ENCODE assay signal across 20 cellular contexts in the genomic region with DNA sequence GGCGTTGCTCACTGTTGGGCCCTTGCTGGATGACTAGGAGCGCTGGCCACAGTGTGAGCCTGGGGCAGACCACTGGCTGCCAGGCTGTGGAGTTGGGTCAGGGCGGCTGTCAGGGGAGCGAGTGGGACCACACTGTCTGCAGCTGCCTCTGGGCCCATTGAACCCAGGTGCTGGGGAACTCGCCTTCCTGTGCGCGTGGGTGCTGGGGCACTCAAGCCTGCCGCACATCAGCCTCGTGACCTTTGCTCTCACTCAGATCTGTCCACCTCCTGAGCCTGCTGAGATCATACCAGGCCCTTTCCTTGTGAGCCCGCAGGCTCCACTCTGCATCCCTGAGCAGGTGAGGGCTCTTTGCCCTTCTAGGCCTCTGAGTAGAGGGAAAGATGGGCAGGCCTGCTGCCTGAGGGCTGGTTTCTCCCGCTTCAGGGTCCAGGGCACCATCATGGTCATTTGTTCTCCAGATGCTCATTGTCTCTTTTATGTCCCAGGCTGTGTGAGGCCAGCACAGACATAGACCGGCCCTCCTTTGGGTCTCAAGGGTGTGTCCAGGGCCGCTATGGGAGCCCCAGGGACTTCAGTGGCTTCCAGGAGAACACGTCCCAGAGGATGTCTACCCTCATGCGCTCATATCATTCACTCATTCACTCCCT. TPM values are rescaled to one million over a fixed set of nuclear protein-coding genes. Genes with fewer than 3 reads are reported as not detected.
DNase-seq lines count a peak whose midpoint lies in the region; ATAC-seq, FAIRE-seq and TF ChIP-seq lines count a peak whose summit lies in the region.
"Had no signal": no experiment of that assay in that cellular context is flagged by ENCODE, and none has a peak within 500 bp of the region (broad histone marks: within the 10 kb centered on the region; RNA-seq: fewer than 3 reads in every experiment).

No MANE protein-coding gene starts in this region.

- peaks cover 14% of the 10 kb centered on the region; the same call in 1 of the 2 replicates for H4K20me1 ChIP-seq in HepG2 (ENCODE audit: insufficient read depth, low read length)

- peaks cover 80% of the 10 kb centered on the region for H3K79me2 ChIP-seq in HepG2 (ENCODE audit: insufficient read depth, low read length)

- intact Hi-C loops in HepG2 (cut with micrococcal nuclease; ENCODE audit: unreplicated experiment) = no loop called here

- TF ChIP-seq CTCF in Peyer's patch (IDR thresholded peaks at IDR 0.05) = no peak
- 0 out of 2 replicates have a peak, but pooled peaks have one; percentile 9 for TF ChIP-seq CTCF in HepG2 (CRISPR knock-in tag; IDR thresholded peaks at IDR 0.05)
- TF ChIP-seq CTCF in GM10266 (IDR thresholded peaks at IDR 0.05; ENCODE audit: control insufficient read depth, insufficient read depth, low read depth, missing control alignments) = no peak

- POLR2A ChIA-PET in HepG2 (lab: Yijun Ruan, JAX) = no interaction called here

- peak; percentile 69 for DNase-seq in DMS53 (lab: John Stamatoyannopoulos, UW)
- DNase-seq in DMS53 treated with DMSO at 0.1 percent for 48 hours (lab: John Stamatoyannopoulos, UW; ENCODE audit: unreplicated experiment) = no peak
- DNase-seq in Peyer's patch = peak in 2 of 3 donors; percentile 76 to 82
- no peak for DNase-seq in HepG2 (ENCODE audit: low spot score)
- DNase-seq in activated CD8-positive, alpha-beta memory T cell treated with anti-CD3 and anti-CD28 coated beads, Interleukin-2, amount 50 U/mL, for 48 hours = no peak
- no peak for DNase-seq in GM10266 (ENCODE audit: extremely low spot score)
- no peak for DNase-seq in NCI-H2107 treated with DMSO at 0.1 percent for 48 hours (lab: John Stamatoyannopoulos, UW; ENCODE audit: unreplicated experiment)
- DNase-seq: 8988T, Caco-2, DMS79 treated with DMSO at 0.1 percent for 48 hours, GOT3, NCI-H187 treated with DMSO at 0.1 percent for 48 hours, NCI-H510A, NCI-H82 had no signal

- H3K4me1 ChIP-seq in Peyer's patch (peaks cover 0 to 46% (median 8%) of the 10 kb centered on the region in 4 donors), HepG2 (ENCODE audit: insufficient read depth, low read length) (peaks cover 79% of the 10 kb centered on the region), skeletal muscle tissue (ENCODE audit: control insufficient read depth in 3 of 3, insufficient read depth in 3 of 3, low read length in 3 of 3) (peaks cover 39 to 55% (median 54%) of the 10 kb centered on the region in 3 donors)

- peak in 1 of 2 donors; percentile 60 for TF ChIP-seq POLR2A in Peyer's patch (IDR thresholded peaks at IDR 0.05)
- TF ChIP-seq POLR2A in HepG2 (IDR thresholded peaks at IDR 0.05; ENCODE audit: insufficient read depth in 1 of 2, low read depth in 2 of 2, low read length in 2 of 2) = no peak

- H3K4me2 ChIP-seq in HepG2 (ENCODE audit: low read depth, low read length) = 0 out of 2 replicates have a peak overlapping the region, but pooled peaks have one; percentile 23

- in situ Hi-C loops in HepG2 (cut with HindIII; ENCODE audit: extremely low pct_ligation_motif_present, low pct_unique_long_range_greater_than_20kb) = no loop called here

- peak overlapping the region in 3 of 4 donors; percentile 80 to 99 (median 94) for H3K27ac ChIP-seq in Peyer's patch
- peak overlapping the region; percentile 50 for H3K27ac ChIP-seq in HepG2 (ENCODE audit: extremely low read length, insufficient read depth, low read length)
- peak overlapping the region; percentile 32 for H3K27ac ChIP-seq in skeletal muscle tissue (ENCODE audit: low read depth, low read length)

- peak; percentile 69 for ATAC-seq in HepG2

- no peak overlapping the region for H2AFZ ChIP-seq in HepG2 (ENCODE audit: low read length)

- no peaks in the 10 kb centered on the region for H3K9me3 ChIP-seq in Peyer's patch
- peaks cover 4% of the 10 kb centered on the region; the same call in 1 of the 2 replicates for H3K9me3 ChIP-seq in HepG2 (ENCODE audit: low read length)
- no peaks in the 10 kb centered on the region for H3K9me3 ChIP-seq in skeletal muscle tissue (ENCODE audit: control insufficient read depth in 3 of 3, low read length in 3 of 3)
- H3K9me3 ChIP-seq: Caco-2 had no signal

- H3K9ac ChIP-seq in HepG2 (ENCODE audit: insufficient read depth, low read depth, low read length) (no peak overlapping the region), skeletal muscle tissue (ENCODE audit: low read depth in 1 of 3, low read length in 3 of 3) (no peak overlapping the region)

- no peak for TF ChIP-seq RAD21 in HepG2 (CRISPR knock-in tag; IDR thresholded peaks at IDR 0.05)

- TF ChIP-seq EP300 in HepG2 (IDR thresholded peaks at IDR 0.05; ENCODE audit: low read depth in 2 of 2, low read length in 2 of 2) = no peak
- TF ChIP-seq EP300 in HepG2 (CRISPR knock-in tag; IDR thresholded peaks at IDR 0.05; ENCODE audit: borderline replicate concordance) = no peak

- 84% methylated on average over 5 of the region's 15 CpGs for WGBS in HepG2 (ENCODE audit: low lambda C conversion rate)

- H3K36me3 ChIP-seq in Peyer's patch = no peaks in the 10 kb centered on the region
- peaks cover 0 to 6% of the 10 kb centered on the region in 2 experiments; a peak in 3 of 5 replicates for H3K36me3 ChIP-seq in HepG2 (replicated peaks in 1 of 2; ENCODE audit: control insufficient read depth in 1 of 2, insufficient read depth in 2 of 2, low read length in 2 of 2)
- H3K36me3 ChIP-seq in skeletal muscle tissue (ENCODE audit: control insufficient read depth in 3 of 3, insufficient read depth in 3 of 3, low read length in 3 of 3) = no peaks in the 10 kb centered on the region

- no peak for FAIRE-seq in HepG2 (lab: Jason Lieb, UNC)
- FAIRE-seq: G401.6, GM12892 had no signal

- CTCF ChIA-PET in HepG2 (lab: Yijun Ruan, JAX; ENCODE audit: low intra/inter-chr PET ratio, low total read pairs) = no interaction called here

- H3K4me3 ChIP-seq in Peyer's patch (no peak overlapping the region), HepG2 (replicated peaks in 1 of 3; ENCODE audit: insufficient read depth in 1 of 3, low read depth in 2 of 3, low read length in 3 of 3) (no peak overlapping the region), skeletal muscle tissue (ENCODE audit: low read length in 3 of 3) (no peak overlapping the region)

- H3K27me3 ChIP-seq in Peyer's patch (no peaks in the 10 kb centered on the region), HepG2 (ENCODE audit: control insufficient read depth in 1 of 2, insufficient read depth in 2 of 2, low read length in 2 of 2) (no peaks in the 10 kb centered on the region), skeletal muscle tissue (ENCODE audit: control insufficient read depth in 3 of 3, insufficient read depth in 3 of 3, low read length in 3 of 3) (no peaks in the 10 kb centered on the region)

- no TSS peak for BruUV-seq in HepG2 (replicated peaks; lab: Mats Ljungman, UMichigan)

TF ChIP-seq in HepG2, 621 proteins besides CTCF, POLR2A, EP300 and RAD21 (continues in another document):
- TF ChIP-seq MLXIP (CRISPR knock-in tag; IDR thresholded peaks at IDR 0.05; ENCODE audit: borderline replicate concordance) = no peak

RNA-seq across cellular contexts. Expression of gene WNK2, which starts 26.5 kb away (rescaled TPM):
- total RNA-seq in Peyer's patch (100 to 1,000 TPM; 155 to 577 (median 259) TPM), HepG2 (2016; rRNA removed; fragmentation: Illumina TruSeq; extraction: Trizol) (10.5 and 16.6 TPM in 2 replicates), skeletal muscle tissue (4.7 TPM)
- 2.8 and 5.4 TPM in 2 replicates for total RNA-seq in HepG2 (2016; cell fraction: cytosol; rRNA removed; fragmentation: Illumina TruSeq; extraction: Trizol; ENCODE audit: low read depth)
- 7.9 and 14.6 TPM in 2 replicates for total RNA-seq in HepG2 (2016; cell fraction: insoluble cytoplasmic fraction; rRNA removed; fragmentation: Illumina TruSeq; extraction: Trizol)
- 9.4 and 9.8 TPM in 2 replicates for total RNA-seq in HepG2 (2016; cell fraction: membrane; rRNA removed; fragmentation: Illumina TruSeq; extraction: Trizol)
- total RNA-seq in HepG2 (2016; cell fraction: nucleus; rRNA removed; fragmentation: Illumina TruSeq; extraction: Trizol) = 21.0 and 29.3 TPM in 2 replicates
- 11.4 and 12.0 TPM in 2 replicates for polyA plus RNA-seq in HepG2 (2011; rRNA removed)
- polyA plus RNA-seq in HepG2 (2011; cell fraction: cytosol; rRNA removed) = 3.1 and 5.3 TPM in 2 replicates
- 98.4 and 126 TPM in 2 replicates for polyA plus RNA-seq in HepG2 (2011; cell fraction: nucleus; rRNA removed)
- 29.1 and 39.4 TPM in 2 replicates for polyA plus RNA-seq in HepG2 (2012)
- 3.2 and 4.2 TPM in 2 replicates for polyA plus RNA-seq in HepG2 (2016; cell fraction: cytosol; fragmentation: Illumina TruSeq; extraction: Trizol; ENCODE audit: low read depth)
- 18.9 and 27.7 TPM in 2 replicates for polyA plus RNA-seq in HepG2 (2016; cell fraction: insoluble cytoplasmic fraction; fragmentation: Illumina TruSeq; extraction: Trizol; ENCODE audit: low read depth)
- polyA plus RNA-seq in HepG2 (2016; cell fraction: membrane; fragmentation: Illumina TruSeq; extraction: Trizol; ENCODE audit: low read depth) = 4.9 and 6.5 TPM in 2 replicates
- 87.2 and 94.8 TPM in 2 replicates for polyA plus RNA-seq in HepG2 (2016; cell fraction: nucleus; fragmentation: Illumina TruSeq; extraction: Trizol; ENCODE audit: insufficient read depth, low read depth)
- 8.4 and 22.7 TPM in 2 replicates for polyA minus RNA-seq in HepG2 (2011; rRNA and poly(A)+ RNA removed; ENCODE audit: low replicate concordance)
- polyA minus RNA-seq in HepG2 (2011; cell fraction: cytosol; rRNA and poly(A)+ RNA removed) = 15.8 and 17.9 TPM in 2 replicates
- polyA minus RNA-seq in HepG2 (2011; cell fraction: nucleus; rRNA and poly(A)+ RNA removed) = 32.8 and 40.0 TPM in 2 replicates
- total RNA-seq: LHCN-M2, RPMI7951 had no signal
- polyA plus RNA-seq: CD14-positive monocyte had no signal

Comparison
In these comparisons a context has a peak if more than half of its experiments do, and no peak if none do; other contexts are left out.
1. DNase-seq: peak in DMS53 (single experiment) and Peyer's patch (2 of 3); none in DMS53 treated with DMSO at 0.1 percent for 48 hours (single experiment), HepG2 (single experiment), activated CD8-positive, alpha-beta memory T cell treated with anti-CD3 and anti-CD28 coated beads, Interleukin-2, amount 50 U/mL, for 48 hours (single experiment), GM10266 (single experiment) and NCI-H2107 treated with DMSO at 0.1 percent for 48 hours (single experiment).
2. H3K27ac ChIP-seq: peak in every context shown above with its lines; median percentile 94 in Peyer's patch; 50 in HepG2; 32 in skeletal muscle tissue.
3. RNA of gene WNK2, which starts 26.5 kb away (total RNA-seq): 155 to 577 TPM in Peyer's patch; 2.8 to 29.3 TPM in HepG2 and 4.7 TPM in skeletal muscle tissue (single experiment); every median in the first group is over 4 times any median in the second.